In the genomic region with DNA sequence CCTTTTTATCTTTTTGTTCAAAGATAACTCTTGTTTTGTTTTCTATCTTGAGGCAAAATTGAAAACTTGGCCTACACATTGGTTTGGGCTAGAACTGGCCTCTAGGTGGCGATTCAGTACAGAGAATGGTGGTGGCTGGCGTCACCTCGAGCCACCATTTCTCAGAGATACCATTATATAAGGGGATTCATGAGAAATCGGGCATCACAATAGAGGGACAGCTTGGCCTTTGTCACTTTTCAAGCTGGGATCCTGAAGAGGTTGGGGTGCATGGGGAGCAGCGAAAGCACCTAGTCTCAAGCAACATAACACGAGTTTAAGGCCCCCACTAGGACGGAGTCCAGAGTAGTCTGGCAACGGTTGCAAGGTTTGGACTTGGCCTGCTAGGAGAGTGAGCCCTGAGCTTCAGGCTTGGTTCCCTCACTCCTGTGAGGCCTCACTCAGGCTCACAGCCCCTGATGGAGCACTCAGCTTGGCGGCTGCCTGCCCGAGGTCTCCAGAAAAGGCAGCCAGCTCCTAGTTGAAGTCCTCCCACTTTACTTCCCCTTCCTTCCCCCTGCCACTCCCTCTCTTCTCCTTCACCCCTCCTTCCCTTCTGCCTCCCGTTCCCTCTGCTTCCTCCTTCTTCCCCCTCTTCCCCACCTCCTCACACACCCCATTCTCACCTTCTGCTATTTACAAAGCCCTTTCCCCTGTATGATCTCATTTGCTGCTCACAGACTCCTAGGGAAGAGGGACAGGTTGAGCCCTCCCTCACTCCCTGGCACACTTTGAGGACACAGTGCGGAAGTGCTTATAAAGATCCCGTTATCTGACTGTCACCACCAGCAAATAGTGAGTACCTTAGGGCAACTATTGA, we compare ENCODE assay signal across 8 cellular contexts.
DNase-seq lines count a peak whose midpoint lies in the region; ATAC-seq and TF ChIP-seq lines count a peak whose summit lies in the region.

No MANE protein-coding gene starts in this region.

- intact Hi-C loops in dorsolateral prefrontal cortex (cut with DNase I): loop anchor here (2.0 to 5.0 kb wide), 3 partner anchors 312 to 536 kb away; no protein-coding TSS in a partner anchor

- peak; percentile 82 for DNase-seq in Ammon's horn (ENCODE audit: low spot score)
- DNase-seq in NCI-H524 treated with DMSO at 0.1 percent for 48 hours (lab: John Stamatoyannopoulos, UW): peak; percentile 5
- DNase-seq in activated CD4-positive, alpha-beta T cell treated with anti-CD3 and anti-CD28 coated beads, Interleukin-2, amount 50 U/mL, for 1 hour: peak; percentile 43
- peak in 9 of 10 donors; percentile 37 to 78 (median 67) for DNase-seq in dorsolateral prefrontal cortex
- DNase-seq in medulla oblongata (ENCODE audit: extremely low spot score): peak; percentile 85
- DNase-seq in stimulated activated CD8-positive, alpha-beta memory T cell treated with anti-CD3 and anti-CD28 coated beads, Interleukin-4, amount 100 ng/mL, for 1 hour (ENCODE audit: low read depth in 2 of 2, low spot score in 1 of 2): peak; percentile 2 to 13

- no peaks in the 10 kb centered on the region for H3K27me3 ChIP-seq in dorsolateral prefrontal cortex

- H3K4me3 ChIP-seq in dorsolateral prefrontal cortex: peak overlapping the region in 41 of 59 donors; percentile 1 to 50 (median 30)

- peak; percentile 77 to 93 (median 87) for TF ChIP-seq CTCF in dorsolateral prefrontal cortex (IDR thresholded peaks at IDR 0.05 in 54 of 56, conservative IDR thresholded peaks at IDR 0.05 in 2 of 56; ENCODE audit: low read depth in 1 of 56, partially characterized antibody in 56 of 56)

- ATAC-seq in GM18870 (IDR thresholded peaks at IDR 0.05; ENCODE audit: unreplicated experiment): peak; percentile 72
- ATAC-seq in HG03196 (IDR thresholded peaks at IDR 0.05; ENCODE audit: unreplicated experiment): peak; percentile 70

- peak overlapping the region in 38 of 59 donors; percentile 7 to 78 (median 57) for H3K27ac ChIP-seq in dorsolateral prefrontal cortex

Comparison
In these comparisons a context has a peak if more than half of its experiments do, and no peak if none do; other contexts are left out.
1. Peak in every context shown above with its lines: DNase-seq, ATAC-seq, H3K4me3 ChIP-seq and H3K27ac ChIP-seq.
2. DNase-seq: peak in every context shown above with its lines; median percentile 85 in medulla oblongata; 82 in Ammon's horn; 67 in dorsolateral prefrontal cortex; 43 in activated CD4-positive, alpha-beta T cell treated with anti-CD3 and anti-CD28 coated beads, Interleukin-2, amount 50 U/mL, for 1 hour; 8 in stimulated activated CD8-positive, alpha-beta memory T cell treated with anti-CD3 and anti-CD28 coated beads, Interleukin-4, amount 100 ng/mL, for 1 hour; 5 in NCI-H524 treated with DMSO at 0.1 percent for 48 hours.